ENCODE assay signal across 10 cellular contexts in the genomic region with DNA sequence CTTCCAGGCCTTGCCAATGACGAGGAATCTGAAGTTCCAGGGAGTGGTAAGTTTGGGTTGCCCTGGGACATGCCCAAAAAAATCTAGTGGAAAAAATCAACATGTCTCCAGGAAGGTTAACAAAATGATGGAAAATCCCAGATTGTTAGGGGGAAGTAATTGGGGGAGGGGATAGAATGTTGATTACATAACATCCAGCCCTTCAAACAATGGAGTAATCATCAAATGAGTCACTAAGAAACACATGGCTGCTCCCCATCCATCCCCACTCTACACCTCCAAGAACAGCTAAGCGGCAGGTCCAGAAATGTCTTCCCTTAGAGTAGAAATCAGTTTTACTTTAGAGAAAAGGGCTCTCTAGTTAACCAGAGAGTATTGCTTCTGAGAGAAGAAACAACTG.
DNase-seq lines count a peak whose midpoint lies in the region; ATAC-seq and TF ChIP-seq lines count a peak whose summit lies in the region.
"Had no signal": no experiment of that assay in that cellular context is flagged by ENCODE, and none has a peak within 500 bp of the region (broad histone marks: within the 10 kb centered on the region; RNA-seq: fewer than 3 reads in every experiment).

No MANE protein-coding gene starts in this region.

- ATAC-seq in Panc1 = no peak
- ATAC-seq in stimulated activated memory B cell treated with anti-CD40 and anti-IgM and Interleukin-4, amounts not matched to agents 10 μg/mL and 1 μg/mL and 100 μg/mL, for 72 hours = no peak
- no peak for ATAC-seq in GM21390 (IDR thresholded peaks at IDR 0.05; ENCODE audit: unreplicated experiment)
- ATAC-seq in GM18909 (IDR thresholded peaks at IDR 0.05; ENCODE audit: poor library complexity, unreplicated experiment) = no peak

- intact Hi-C loops in Panc1 (cut with micrococcal nuclease; ENCODE audit: unreplicated experiment) = no loop called here
- intact Hi-C loops in esophagus muscularis mucosa (cut with DNase I) = no loop called here

- H3K4me1 Mint-ChIP-seq in T-helper 1 cell treated with Interleukin-12 subunit alpha and Interleukin-12 subunit beta and Interleukin-4 antibody, amounts not matched to agents 30 μg/mL and 1 μg/mL, for 36 hours (ENCODE audit: low read depth) = peaks cover 93% of the 10 kb centered on the region
- H3K4me1 Mint-ChIP-seq in stimulated activated memory B cell treated with anti-CD40 and anti-IgM and Interleukin-4, amounts not matched to agents 10 μg/mL and 1 μg/mL and 100 μg/mL, for 72 hours = peaks cover 81% of the 10 kb centered on the region

- TF ChIP-seq CTCF in Panc1 (IDR thresholded peaks at IDR 0.05) (no peak), esophagus muscularis mucosa (IDR thresholded peaks at IDR 0.05) (no peak)

- CTCF ChIA-PET in Panc1 (lab: Charles Lee) = no interaction called here

- DNase-seq in T-helper 1 cell (no peak), Panc1 (ENCODE audit: low read depth, low spot score) (no peak), esophagus muscularis mucosa (ENCODE audit: extremely low spot score) (no peak), NCI-H128 (lab: John Stamatoyannopoulos, UW; ENCODE audit: unreplicated experiment) (no peak)
- DNase-seq: head of caudate nucleus, NCI-H526 had no signal

- peaks cover 86% of the 10 kb centered on the region for H3K36me3 Mint-ChIP-seq in T-helper 1 cell treated with Interleukin-12 subunit alpha and Interleukin-12 subunit beta and Interleukin-4 antibody, amounts not matched to agents 30 μg/mL and 1 μg/mL, for 36 hours (ENCODE audit: low read depth)
- H3K36me3 Mint-ChIP-seq in stimulated activated memory B cell treated with anti-CD40 and anti-IgM and Interleukin-4, amounts not matched to agents 10 μg/mL and 1 μg/mL and 100 μg/mL, for 72 hours = peaks cover 47% of the 10 kb centered on the region

- no peaks in the 10 kb centered on the region for H3K9me3 ChIP-seq in Panc1 (ENCODE audit: control insufficient read depth, insufficient read depth, low read depth, low read length)
- H3K9me3 ChIP-seq in esophagus muscularis mucosa = no peaks in the 10 kb centered on the region

- POLR2A ChIA-PET in Panc1 (lab: Charles Lee) = interaction anchor here (0.6 kb wide), 1 partner anchor 92 kb away, joined by 4 read pairs; no protein-coding TSS in a partner anchor

- no peak for TF ChIP-seq POLR2A in esophagus muscularis mucosa (IDR thresholded peaks at IDR 0.05; ENCODE audit: low read depth)

- BruUV-seq in Panc1 (replicated peaks; lab: Mats Ljungman, UMichigan) = no TSS peak

- H3K4me3 ChIP-seq in Panc1 (ENCODE audit: low read depth in 2 of 2, low read length in 2 of 2) = no peak overlapping the region
- H3K4me3 ChIP-seq in esophagus muscularis mucosa = no peak overlapping the region

- H3K4me3 Mint-ChIP-seq in T-helper 1 cell treated with Interleukin-12 subunit alpha and Interleukin-12 subunit beta and Interleukin-4 antibody, amounts not matched to agents 30 μg/mL and 1 μg/mL, for 36 hours = peak overlapping the region; percentile 72
- no peak overlapping the region for H3K4me3 Mint-ChIP-seq in stimulated activated memory B cell treated with anti-CD40 and anti-IgM and Interleukin-4, amounts not matched to agents 10 μg/mL and 1 μg/mL and 100 μg/mL, for 72 hours

- H3K27me3 Mint-ChIP-seq in T-helper 1 cell treated with Interleukin-12 subunit alpha and Interleukin-12 subunit beta and Interleukin-4 antibody, amounts not matched to agents 30 μg/mL and 1 μg/mL, for 36 hours (ENCODE audit: low read depth) = no peaks in the 10 kb centered on the region
- H3K27me3 Mint-ChIP-seq in stimulated activated memory B cell treated with anti-CD40 and anti-IgM and Interleukin-4, amounts not matched to agents 10 μg/mL and 1 μg/mL and 100 μg/mL, for 72 hours = no peaks in the 10 kb centered on the region

- no peaks in the 10 kb centered on the region for H3K27me3 ChIP-seq in Panc1 (ENCODE audit: control insufficient read depth, insufficient read depth, low read length)
- H3K27me3 ChIP-seq in esophagus muscularis mucosa = no peaks in the 10 kb centered on the region

- in situ Hi-C loops in Panc1 (cut with HindIII; ENCODE audit: low pct_unique_long_range_greater_than_20kb, low sequenced_read_pairs) = no loop called here

- peak overlapping the region; percentile 90 for H3K27ac Mint-ChIP-seq in T-helper 1 cell treated with Interleukin-12 subunit alpha and Interleukin-12 subunit beta and Interleukin-4 antibody, amounts not matched to agents 30 μg/mL and 1 μg/mL, for 36 hours
- H3K27ac Mint-ChIP-seq in stimulated activated memory B cell treated with anti-CD40 and anti-IgM and Interleukin-4, amounts not matched to agents 10 μg/mL and 1 μg/mL and 100 μg/mL, for 72 hours = peak overlapping the region; percentile 80

- H3K36me3 ChIP-seq in Panc1 (ENCODE audit: control insufficient read depth, insufficient read depth, low read length) (peaks cover 12% of the 10 kb centered on the region), esophagus muscularis mucosa (peaks cover 23 to 30% (median 28%) of the 10 kb centered on the region in 4 donors)

- H3K27ac ChIP-seq in Panc1 (ENCODE audit: low read length) = peak overlapping the region; percentile 96
- peak overlapping the region; percentile 47 to 67 (median 54) for H3K27ac ChIP-seq in esophagus muscularis mucosa (replicated peaks in 1 of 4)

- H3K4me1 ChIP-seq in Panc1 (ENCODE audit: control insufficient read depth, insufficient read depth, low read length) (peaks cover 67% of the 10 kb centered on the region), esophagus muscularis mucosa (peaks cover 63 to 88% (median 76%) of the 10 kb centered on the region in 4 donors)

- H3K9me3 Mint-ChIP-seq in T-helper 1 cell treated with Interleukin-12 subunit alpha and Interleukin-12 subunit beta and Interleukin-4 antibody, amounts not matched to agents 30 μg/mL and 1 μg/mL, for 36 hours = no peaks in the 10 kb centered on the region
- no peaks in the 10 kb centered on the region for H3K9me3 Mint-ChIP-seq in stimulated activated memory B cell treated with anti-CD40 and anti-IgM and Interleukin-4, amounts not matched to agents 10 μg/mL and 1 μg/mL and 100 μg/mL, for 72 hours

- 78% methylated on average over 2 of the region's 2 CpGs for WGBS in esophagus muscularis mucosa

- no peak for TF ChIP-seq EP300 in esophagus muscularis mucosa (IDR thresholded peaks at IDR 0.05)
